ENCODE assay signal across 8 cellular contexts in genomic region chr9:92325269-92325990, GRCh38. TPM values are rescaled to one million over a fixed set of nuclear protein-coding genes. Genes with fewer than 3 reads are reported as not detected.
DNase-seq lines count a peak whose midpoint lies in the region; TF ChIP-seq lines count a peak whose summit lies in the region.

Gene CENPP, plus strand, starts transcription at chr9:92325953.
Gene NOL8, minus strand, starts transcription at chr9:92325350. Its CDS starts 1,189 bp downstream, at chr9:92324161.

- TF ChIP-seq CTCF in GM06990 (IDR thresholded peaks at IDR 0.05; ENCODE audit: insufficient read depth, low read length, poor library complexity, severe bottlenecking) (no peak), HFFc6 (IDR thresholded peaks at IDR 0.05) (no peak), neutrophil (IDR thresholded peaks at IDR 0.05) (no peak)

- peaks cover 28% of the 10 kb centered on the region for H3K4me1 Mint-ChIP-seq in HFFc6 (ENCODE audit: low read depth)
- peaks cover 40% of the 10 kb centered on the region for H3K4me1 Mint-ChIP-seq in activated naive CD4-positive, alpha-beta T cell treated with anti-CD3 and anti-CD28 coated beads, Interleukin-2, amount 10 ng/mL, durations not matched to agents 7 days and 5 days

- H3K9me3 Mint-ChIP-seq in HFFc6: no peaks in the 10 kb centered on the region
- no peaks in the 10 kb centered on the region for H3K9me3 Mint-ChIP-seq in activated naive CD4-positive, alpha-beta T cell treated with anti-CD3 and anti-CD28 coated beads, Interleukin-2, amount 10 ng/mL, durations not matched to agents 7 days and 5 days

- CTCF ChIA-PET in activated naive CD4-positive, alpha-beta T cell treated with anti-CD3 and anti-CD28 coated beads, Interleukin-2, amount 10 ng/mL, durations not matched to agents 7 days and 5 days (lab: Charles Lee): interaction anchor here (0.6 to 2.1 kb wide), 2 partner anchors 118 to 186 kb away, joined by 3 to 6 read pairs; no protein-coding TSS in a partner anchor

- H3K36me3 ChIP-seq in GM06990 (ENCODE audit: control insufficient read depth, insufficient read depth, low read length) (peaks cover 1% of the 10 kb centered on the region), SK-N-MC (ENCODE audit: insufficient read depth, low read length) (peaks cover 22% of the 10 kb centered on the region), neutrophil (peaks cover 4% of the 10 kb centered on the region)

- H3K27ac Mint-ChIP-seq in HFFc6: peak within 1 kb of the TSS; percentile 99
- H3K27ac Mint-ChIP-seq in activated naive CD4-positive, alpha-beta T cell treated with anti-CD3 and anti-CD28 coated beads, Interleukin-2, amount 10 ng/mL, durations not matched to agents 7 days and 5 days: peak within 1 kb of the TSS; percentile 94

- H3K9me3 ChIP-seq in SK-N-MC (ENCODE audit: low read depth, low read length) (no peaks in the 10 kb centered on the region), neutrophil (no peaks in the 10 kb centered on the region)

- H3K36me3 Mint-ChIP-seq in HFFc6 (ENCODE audit: low read depth): no peaks in the 10 kb centered on the region; the same call in 1 of the 2 replicates
- H3K36me3 Mint-ChIP-seq in activated naive CD4-positive, alpha-beta T cell treated with anti-CD3 and anti-CD28 coated beads, Interleukin-2, amount 10 ng/mL, durations not matched to agents 7 days and 5 days: peaks cover 29% of the 10 kb centered on the region

- H3K27ac ChIP-seq in SK-N-MC (peak within 1 kb of the TSS; percentile 92), neutrophil (peak within 1 kb of the TSS; percentile 91)

- peak within 1 kb of the TSS; percentile 83 for H3K4me3 ChIP-seq in GM06990 (replicated peaks; ENCODE audit: low read depth, low read length)
- H3K4me3 ChIP-seq in SK-N-MC: peak within 1 kb of the TSS; percentile 96
- peak within 1 kb of the TSS; percentile 72 to 97 for H3K4me3 ChIP-seq in neutrophil (ENCODE audit: low read depth in 1 of 2, low read length in 1 of 2)

- H3K4me3 Mint-ChIP-seq in HFFc6: peak within 1 kb of the TSS; percentile 95
- peak within 1 kb of the TSS; percentile 96 for H3K4me3 Mint-ChIP-seq in activated naive CD4-positive, alpha-beta T cell treated with anti-CD3 and anti-CD28 coated beads, Interleukin-2, amount 10 ng/mL, durations not matched to agents 7 days and 5 days

- peaks cover 23 to 32% of the 10 kb centered on the region in 2 experiments for H3K4me1 ChIP-seq in neutrophil (ENCODE audit: control insufficient read depth in 1 of 2, insufficient read depth in 1 of 2, low read depth in 1 of 2, low read length in 1 of 2)

- H3K9ac ChIP-seq in SK-N-MC (ENCODE audit: insufficient read length): peak within 1 kb of the TSS; percentile 96

- H3K27me3 Mint-ChIP-seq in HFFc6 (ENCODE audit: insufficient read depth): no peaks in the 10 kb centered on the region
- no peaks in the 10 kb centered on the region for H3K27me3 Mint-ChIP-seq in activated naive CD4-positive, alpha-beta T cell treated with anti-CD3 and anti-CD28 coated beads, Interleukin-2, amount 10 ng/mL, durations not matched to agents 7 days and 5 days

- H3K27me3 ChIP-seq in GM06990 (replicated peaks; ENCODE audit: control insufficient read depth, insufficient read depth, low read length) (no peaks in the 10 kb centered on the region), neutrophil (no peaks in the 10 kb centered on the region)

- DNase-seq in GM06990 (ENCODE audit: extremely low read depth, insufficient read length) (peak; percentile 95), HFFc6 (peak; percentile 83), NAMALWA (ENCODE audit: low spot score) (peak; percentile 94), SK-N-MC (ENCODE audit: low read depth, low spot score) (peak; percentile 81), germinal center (ENCODE audit: low spot score) (peak; percentile 91), superior temporal gyrus (ENCODE audit: extremely low spot score) (peak; percentile 97)
- peak; percentile 89 for DNase-seq in activated naive CD4-positive, alpha-beta T cell treated with anti-CD3 and anti-CD28 coated beads, Interleukin-2, amount 10 ng/mL, durations not matched to agents 7 days and 5 days

RNA-seq across cellular contexts. Expression of gene CENPP, which starts in this region (rescaled TPM):
- 1 to 10 TPM; 3.0 to 7.0 (median 6.0) TPM for total RNA-seq in HFFc6 (2021; fragmentation: NEBNext Ultra II Directional; extraction: Animal tissue kit (Norgen Biotek cat#: 25700))

RNA-seq across cellular contexts. Expression of gene NOL8, which starts in this region (rescaled TPM):
- 10 to 100 TPM; 24.3 to 33.5 (median 27.7) TPM for total RNA-seq in HFFc6 (2021; fragmentation: NEBNext Ultra II Directional; extraction: Animal tissue kit (Norgen Biotek cat#: 25700))

Comparison
In these comparisons a context has a peak if more than half of its experiments do, and no peak if none do; other contexts are left out.
1. Peak in every context shown above with its lines: DNase-seq, H3K4me3 ChIP-seq and H3K27ac ChIP-seq.